In genomic region chr1:111234866-111235265, GRCh38 we compare ENCODE assay signal across 1 cellular context.
A peak's percentile ranks its signal among the peaks of the same experiment; 100 is the strongest.
TF ChIP-seq lines count a peak whose summit lies in the region.

No MANE protein-coding gene starts in this region.

TF ChIP-seq in SK-N-SH, 30 proteins besides CTCF, POLR2A, EP300 and RAD21:
- no peak for TF ChIP-seq MEF2A (IDR thresholded peaks at IDR 0.05; ENCODE audit: borderline replicate concordance, low read depth)
- TF ChIP-seq, protein P1, sequence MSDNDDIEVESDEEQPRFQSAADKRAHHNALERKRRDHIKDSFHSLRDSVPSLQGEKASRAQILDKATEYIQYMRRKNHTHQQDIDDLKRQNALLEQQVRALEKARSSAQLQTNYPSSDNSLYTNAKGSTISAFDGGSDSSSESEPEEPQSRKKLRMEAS (IDR thresholded peaks at IDR 0.05; ENCODE audit: low read depth): 0 out of 2 replicates have a peak, but pooled peaks have one; percentile 21
- TF ChIP-seq PBX3 (IDR thresholded peaks at IDR 0.05): peak; percentile 67
- TF ChIP-seq JUND (IDR thresholded peaks at IDR 0.05): peak; percentile 38; the same call in 1 of the 2 replicates
- peak; percentile 74 for TF ChIP-seq FOSL2 (IDR thresholded peaks at IDR 0.05; ENCODE audit: borderline replicate concordance, low read depth)
- TF ChIP-seq FOXJ3 (CRISPR knock-in tag; IDR thresholded peaks at IDR 0.05): no peak
